ENCODE assay signal across 8 cellular contexts in genomic region chr11:118530683-118531596, GRCh38. TPM values are rescaled to one million over a fixed set of nuclear protein-coding genes. Genes with fewer than 3 reads are reported as not detected.
DNase-seq lines count a peak whose midpoint lies in the region; ATAC-seq, FAIRE-seq and TF ChIP-seq lines count a peak whose summit lies in the region.

Gene TMEM25, plus strand, starts transcription at chr11:118531192. Its CDS starts 610 bp downstream, at chr11:118531802.

- dilution Hi-C loops in endothelial cell of umbilical vein (cut with MboI; ENCODE audit: extremely low pct_ligation_motif_present, low sequenced_read_pairs), result no loop called here

- peak; percentile 75 for FAIRE-seq in endothelial cell of umbilical vein (lab: Jason Lieb, UNC)

- peak; percentile 58 for DNase-seq in GM12865 (ENCODE audit: low read depth)
- peak; percentile 92 for DNase-seq in NCI-H69 (lab: John Stamatoyannopoulos, UW)
- DNase-seq in activated CD8-positive, alpha-beta memory T cell treated with anti-CD3 and anti-CD28 coated beads, Interleukin-2, amount 10 ng/mL, durations not matched to agents 7 days and 5 days, result peak; percentile 80
- peak; percentile 69 for DNase-seq in endothelial cell of umbilical vein (ENCODE audit: low read depth, low spot score)
- peak; percentile 24 for DNase-seq in middle frontal gyrus (ENCODE audit: extremely low spot score, low spot score)
- DNase-seq in stimulated activated CD8-positive, alpha-beta memory T cell treated with anti-CD3 and anti-CD28 coated beads, Interleukin-15, amount 100 ng/mL, for 4 hours (ENCODE audit: low read depth in 2 of 2), result peak; percentile 45 to 56

- H3K4me1 Mint-ChIP-seq in activated CD8-positive, alpha-beta memory T cell treated with anti-CD3 and anti-CD28 coated beads, Interleukin-2, amount 10 ng/mL, durations not matched to agents 7 days and 5 days, result peaks cover 23% of the 10 kb centered on the region

- peak; percentile 72 for ATAC-seq in HG02798 (IDR thresholded peaks at IDR 0.05; ENCODE audit: poor library complexity, unreplicated experiment)
- peak; percentile 90 for ATAC-seq in activated CD8-positive, alpha-beta memory T cell treated with anti-CD3 and anti-CD28 coated beads, Interleukin-2, amount 10 ng/mL, durations not matched to agents 7 days and 5 days
- no peak for ATAC-seq in HG03378 (IDR thresholded peaks at IDR 0.05; ENCODE audit: unreplicated experiment)

- H3K36me3 ChIP-seq in endothelial cell of umbilical vein (ENCODE audit: control insufficient read depth in 2 of 2, extremely low read depth in 1 of 2, insufficient read depth in 2 of 2, low read length in 2 of 2), result peaks cover 0 to 2% of the 10 kb centered on the region in 2 experiments

- TF ChIP-seq POLR2A in endothelial cell of umbilical vein (IDR thresholded peaks at IDR 0.05; ENCODE audit: low read depth, low read length), result peak; percentile 26

- H3K4me2 ChIP-seq in endothelial cell of umbilical vein (ENCODE audit: insufficient read depth, low read length), result peak within 1 kb of the TSS; percentile 31

- H4K20me1 ChIP-seq in endothelial cell of umbilical vein (replicated peaks; ENCODE audit: control insufficient read depth, extremely low read depth, insufficient read depth, low read length), result no peaks in the 10 kb centered on the region

- H2AFZ ChIP-seq in endothelial cell of umbilical vein (ENCODE audit: low read depth, low read length), result peak within 1 kb of the TSS; percentile 23

- TF ChIP-seq CTCF in GM12865 (IDR thresholded peaks at IDR 0.05; ENCODE audit: insufficient read depth, low read depth, low read length, missing control alignments) (no peak), endothelial cell of umbilical vein (IDR thresholded peaks at IDR 0.05; ENCODE audit: extremely low read depth in 1 of 2, insufficient read depth in 1 of 2, low read depth in 1 of 2, low read length in 2 of 2) (no peak)

- no peaks in the 10 kb centered on the region for H3K27me3 ChIP-seq in endothelial cell of umbilical vein (ENCODE audit: control insufficient read depth in 2 of 2, insufficient read depth in 2 of 2, low read length in 2 of 2)

- peak within 1 kb of the TSS; percentile 58 for H3K27ac Mint-ChIP-seq in activated CD8-positive, alpha-beta memory T cell treated with anti-CD3 and anti-CD28 coated beads, Interleukin-2, amount 10 ng/mL, durations not matched to agents 7 days and 5 days

- H3K9me1 ChIP-seq in endothelial cell of umbilical vein (replicated peaks; ENCODE audit: control insufficient read depth, extremely low read depth, insufficient read depth, low read length), result no peaks in the 10 kb centered on the region

- no peaks in the 10 kb centered on the region for H3K9me3 Mint-ChIP-seq in activated CD8-positive, alpha-beta memory T cell treated with anti-CD3 and anti-CD28 coated beads, Interleukin-2, amount 10 ng/mL, durations not matched to agents 7 days and 5 days (ENCODE audit: low read depth)

- H3K27me3 Mint-ChIP-seq in activated CD8-positive, alpha-beta memory T cell treated with anti-CD3 and anti-CD28 coated beads, Interleukin-2, amount 10 ng/mL, durations not matched to agents 7 days and 5 days, result no peaks in the 10 kb centered on the region

- H3K36me3 Mint-ChIP-seq in activated CD8-positive, alpha-beta memory T cell treated with anti-CD3 and anti-CD28 coated beads, Interleukin-2, amount 10 ng/mL, durations not matched to agents 7 days and 5 days, result peaks cover 2% of the 10 kb centered on the region

- H3K4me3 Mint-ChIP-seq in activated CD8-positive, alpha-beta memory T cell treated with anti-CD3 and anti-CD28 coated beads, Interleukin-2, amount 10 ng/mL, durations not matched to agents 7 days and 5 days, result peak within 1 kb of the TSS; percentile 79

- H3K79me2 ChIP-seq in endothelial cell of umbilical vein (ENCODE audit: control insufficient read depth, insufficient read depth, low read length), result no peaks in the 10 kb centered on the region

- BruUV-seq in endothelial cell of umbilical vein (replicated peaks; lab: Mats Ljungman, UMichigan), result no TSS peak

- intact Hi-C loops in endothelial cell of umbilical vein (cut with micrococcal nuclease), result loop anchor here (1.0 kb wide), 1 partner anchor 35 kb away; no protein-coding TSS in a partner anchor

- CTCF ChIA-PET in activated CD8-positive, alpha-beta memory T cell treated with anti-CD3 and anti-CD28 coated beads, Interleukin-2, amount 10 ng/mL, durations not matched to agents 7 days and 5 days (lab: Charles Lee), result interaction anchor here (0.6 kb wide), 1 partner anchor 34 kb away, joined by 3 read pairs; no protein-coding TSS in a partner anchor
- CTCF ChIA-PET in endothelial cell of umbilical vein (lab: Charles Lee), result interaction anchor here (0.6 kb wide), 1 partner anchor 8 kb away, joined by 3 read pairs; no protein-coding TSS in a partner anchor

- peak within 1 kb of the TSS; percentile 62 for H3K9ac ChIP-seq in endothelial cell of umbilical vein (replicated peaks; ENCODE audit: extremely low read depth, insufficient read depth, low read length)

- H3K9me3 ChIP-seq in endothelial cell of umbilical vein (replicated peaks; ENCODE audit: control insufficient read depth, insufficient read depth, low read length), result no peaks in the 10 kb centered on the region

- H3K27ac ChIP-seq in endothelial cell of umbilical vein (ENCODE audit: insufficient read depth, low read depth, low read length), result no peak within 1 kb of the TSS

- H3K4me3 ChIP-seq in GM12865 (ENCODE audit: low read depth, low read length) (peak within 1 kb of the TSS; percentile 75), endothelial cell of umbilical vein (replicated peaks in 1 of 3; ENCODE audit: insufficient read depth in 1 of 3, low read depth in 1 of 3, low read length in 3 of 3) (peak within 1 kb of the TSS; percentile 19 to 78 (median 55))

- POLR2A ChIA-PET in endothelial cell of umbilical vein (lab: Charles Lee), result no interaction called here

- peaks cover 10% of the 10 kb centered on the region for H3K4me1 ChIP-seq in endothelial cell of umbilical vein (ENCODE audit: control insufficient read depth, extremely low read depth, insufficient read depth, low read length)

TF ChIP-seq in endothelial cell of umbilical vein, 7 proteins besides CTCF, POLR2A, EP300 and RAD21:
- TF ChIP-seq MYC (IDR thresholded peaks at IDR 0.05; ENCODE audit: low read depth, low read length) (no peak), JUN (IDR thresholded peaks at IDR 0.05; ENCODE audit: borderline replicate concordance, insufficient read depth, insufficient read length, low read depth) (no peak), MAX (IDR thresholded peaks at IDR 0.05; ENCODE audit: insufficient read depth, insufficient read length) (no peak), POLR2AphosphoS5 (IDR thresholded peaks at IDR 0.05; ENCODE audit: insufficient read depth, low read depth, low read length) (peak; percentile 60), GATA2 (IDR thresholded peaks at IDR 0.05; ENCODE audit: insufficient read depth, insufficient read length, low read depth, low read length) (no peak), FOS (IDR thresholded peaks at IDR 0.05; ENCODE audit: borderline replicate concordance, insufficient read depth, low read length) (no peak)

RNA-seq across cellular contexts. Expression of gene TMEM25, which starts in this region (rescaled TPM):
- total RNA-seq in activated CD8-positive, alpha-beta memory T cell treated with anti-CD3 and anti-CD28 coated beads, Interleukin-2, amount 10 ng/mL, durations not matched to agents 7 days and 5 days, result 1 to 10 TPM; 8.4 to 8.6 TPM
- total RNA-seq in endothelial cell of umbilical vein, result 18.9 and 20.4 TPM in 2 replicates
- 34.6 and 42.3 TPM in 2 replicates for polyA plus RNA-seq in endothelial cell of umbilical vein
- polyA plus RNA-seq in endothelial cell of umbilical vein (2011; cell fraction: cytosol; rRNA removed), result 24.6 and 29.6 TPM in 2 replicates
- polyA plus RNA-seq in endothelial cell of umbilical vein (2011; cell fraction: nucleus; rRNA removed), result 52.0 and 52.3 TPM in 2 replicates
- 15.3 and 19.7 TPM in 2 replicates for polyA plus RNA-seq in endothelial cell of umbilical vein (2012)
- 31.0 and 41.1 TPM in 2 replicates for polyA minus RNA-seq in endothelial cell of umbilical vein
- polyA minus RNA-seq in endothelial cell of umbilical vein (2011; cell fraction: cytosol; rRNA and poly(A)+ RNA removed), result not detected
- polyA minus RNA-seq in endothelial cell of umbilical vein (2011; cell fraction: nucleus; rRNA and poly(A)+ RNA removed), result 25.1 and 26.5 TPM in 2 replicates

Comparison
In these comparisons a context has a peak if more than half of its experiments do, and no peak if none do; other contexts are left out.
1. DNase-seq: peak in every context shown above with its lines; median percentile 92 in NCI-H69; 80 in activated CD8-positive, alpha-beta memory T cell treated with anti-CD3 and anti-CD28 coated beads, Interleukin-2, amount 10 ng/mL, durations not matched to agents 7 days and 5 days; 69 in endothelial cell of umbilical vein; 58 in GM12865; 50 in stimulated activated CD8-positive, alpha-beta memory T cell treated with anti-CD3 and anti-CD28 coated beads, Interleukin-15, amount 100 ng/mL, for 4 hours; 24 in middle frontal gyrus.